Comparison of ENCODE assay signal across 1 cellular context in the genomic region with DNA sequence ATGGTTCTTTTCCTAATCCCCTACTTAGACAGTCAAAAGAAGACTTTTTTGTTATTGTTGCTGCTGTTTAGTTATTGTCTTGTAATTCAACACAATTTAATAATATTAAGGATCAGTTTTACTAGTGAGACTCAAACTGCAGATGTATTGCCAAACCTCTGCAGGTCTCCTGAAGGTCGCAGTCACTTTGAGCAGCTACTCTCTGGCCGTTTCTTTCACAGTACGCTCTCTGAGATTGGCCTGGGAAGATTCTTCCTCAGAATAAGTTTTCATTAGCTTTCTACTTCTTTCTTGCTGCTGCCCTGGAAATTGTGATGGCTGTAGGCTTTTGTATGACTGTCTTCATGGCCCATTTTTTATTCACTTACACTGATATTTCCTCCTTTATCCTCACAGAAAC.
TF ChIP-seq lines count a peak whose summit lies in the region.

No MANE protein-coding gene starts in this region.

TF ChIP-seq in K562, 482 proteins besides CTCF, POLR2A, EP300 and RAD21:
- TF ChIP-seq ATF7 (IDR thresholded peaks at IDR 0.05) (no peak), ZNF696 (CRISPR knock-in tag; conservative IDR thresholded peaks at IDR 0.05) (no peak), POLR2H (tag; IDR thresholded peaks at IDR 0.05; ENCODE audit: low read depth) (no peak), PRMT5 (CRISPR knock-in tag; IDR thresholded peaks at IDR 0.05) (no peak), RHOXF2B (CRISPR knock-in tag; conservative IDR thresholded peaks at IDR 0.05) (no peak), KDM5B (IDR thresholded peaks at IDR 0.05; ENCODE audit: insufficient replicate concordance, low read depth, low read length) (no peak), ESRRA (IDR thresholded peaks at IDR 0.05; ENCODE audit: borderline replicate concordance, low read depth) (no peak), WHSC1 (IDR thresholded peaks at IDR 0.05; ENCODE audit: low read length) (no peak), MAFF (IDR thresholded peaks at IDR 0.05; ENCODE audit: low read length) (no peak), NCOA6 (IDR thresholded peaks at IDR 0.05) (no peak)
TF ChIP-seq in K562: peak in this region for 0.
